Comparison of ENCODE assay signal across 25 cellular contexts in genomic region chr5:180600554-180601041, GRCh38. TPM values are rescaled to one million over a fixed set of nuclear protein-coding genes. Genes with fewer than 3 reads are reported as not detected.
DNase-seq lines count a peak whose midpoint lies in the region; ATAC-seq, FAIRE-seq and TF ChIP-seq lines count a peak whose summit lies in the region.
"Had no signal": no experiment of that assay in that cellular context is flagged by ENCODE, and none has a peak within 500 bp of the region (broad histone marks: within the 10 kb centered on the region; RNA-seq: fewer than 3 reads in every experiment).

No MANE protein-coding gene starts in this region.

- no peak overlapping the region for H2BK12ac ChIP-seq in H1 (ENCODE audit: low read depth, low read length)

- POLR2A ChIA-PET in GM10248 (lab: Yijun Ruan, JAX) (no interaction called here), H1 (lab: Charles Lee; ENCODE audit: partially characterized antibody) (no interaction called here)

- no peak overlapping the region for H2AFZ ChIP-seq in H1 (ENCODE audit: low read length)

- no peak overlapping the region for H2AK5ac ChIP-seq in H1 (ENCODE audit: low read depth, low read length)

- no peak for TF ChIP-seq POLR2A in H1 (IDR thresholded peaks at IDR 0.05; ENCODE audit: control extremely low read depth in 1 of 2, low read depth in 2 of 2, low read length in 2 of 2)

- no peak overlapping the region for H2BK20ac ChIP-seq in H1 (ENCODE audit: low read length)

- TF ChIP-seq CTCF in GM10248 (IDR thresholded peaks at IDR 0.05; ENCODE audit: control extremely low read depth, extremely low read depth, low read depth, missing control alignments) (no peak), H1 (IDR thresholded peaks at IDR 0.05; ENCODE audit: control extremely low read depth in 1 of 3, insufficient read depth in 1 of 3, low read depth in 1 of 3, low read length in 3 of 3) (no peak), omental fat pad (IDR thresholded peaks at IDR 0.05) (no peak)

- no peak overlapping the region for H3K56ac ChIP-seq in H1 (replicated peaks; ENCODE audit: insufficient read length, low read depth, low read length)

- H4K91ac ChIP-seq in H1 (replicated peaks; ENCODE audit: insufficient read length, low read length) = no peak overlapping the region

- no peaks in the 10 kb centered on the region for H4K20me1 ChIP-seq in H1 (replicated peaks in 1 of 2; ENCODE audit: control insufficient read depth in 1 of 2, insufficient read depth in 2 of 2, low read length in 2 of 2)

- no peak overlapping the region for H2BK120ac ChIP-seq in H1 (replicated peaks; ENCODE audit: low read depth, low read length)

- no peak for TF ChIP-seq EP300 in H1 (IDR thresholded peaks at IDR 0.05; ENCODE audit: borderline replicate concordance in 1 of 2, low read depth in 2 of 2, low read length in 2 of 2)

- H4K8ac ChIP-seq in H1 (ENCODE audit: extremely low read depth, insufficient read depth, low read length) = 0 out of 2 replicates have a peak overlapping the region, but pooled peaks have one; percentile 36

- H3K27me3 ChIP-seq in H1 (replicated peaks in 1 of 4; ENCODE audit: control insufficient read depth in 3 of 4, extremely low read depth in 1 of 4, insufficient read depth in 3 of 4, low read length in 3 of 4) (peaks cover 0 to 1% (median 0%) of the 10 kb centered on the region in 4 experiments; a peak in 1 of 7 replicates), HAP-1 (ENCODE audit: low read depth) (no peaks in the 10 kb centered on the region)
- H3K27me3 ChIP-seq: SJCRH30 had no signal

- no peak overlapping the region for H3K9ac ChIP-seq in H1 (replicated peaks in 1 of 4; ENCODE audit: extremely low read depth in 1 of 4, low read depth in 3 of 4, low read length in 3 of 4)

- H3K79me2 ChIP-seq in H1 (ENCODE audit: control insufficient read depth in 1 of 2, insufficient read depth in 2 of 2, low read length in 2 of 2) = no peaks in the 10 kb centered on the region

- no peak for TF ChIP-seq RAD21 in H1 (IDR thresholded peaks at IDR 0.05 in 1 of 2, conservative IDR thresholded peaks at IDR 0.05 in 1 of 2; ENCODE audit: low read depth in 2 of 2, low read length in 2 of 2)

- H2BK15ac ChIP-seq in H1 (ENCODE audit: low read length) = no peak overlapping the region

- H4K5ac ChIP-seq in H1 (ENCODE audit: insufficient read length, low read depth, low read length) = no peak overlapping the region

- H3K18ac ChIP-seq in H1 (ENCODE audit: extremely low read depth, low read length) = no peak overlapping the region

- 89% methylated on average over 12 of the region's 12 CpGs; no CpG with 5 or more reads in 1 of the 2 experiments for WGBS in H1 (ENCODE audit: extremely low coverage in 1 of 2, insufficient coverage in 1 of 2, insufficient read length in 1 of 2, insufficient replicate concordance in 2 of 2, low coverage in 1 of 2, low lambda C conversion rate in 2 of 2, missing lambda C conversion rate in 1 of 2), 2 experiments

- H3K4me3 ChIP-seq in H1 (ENCODE audit: extremely low read depth in 1 of 4, insufficient read depth in 2 of 4, low read depth in 3 of 4, low read length in 4 of 4) = no peak overlapping the region
- no peak overlapping the region for H3K4me3 ChIP-seq in HAP-1
- H3K4me3 ChIP-seq: SJCRH30 had no signal

- H3K23ac ChIP-seq in H1 (ENCODE audit: insufficient read length) = no peak overlapping the region

- CTCF ChIA-PET in GM10248 (lab: Yijun Ruan, JAX) = no interaction called here
- CTCF ChIA-PET in H1 (lab: Charles Lee; ENCODE audit: partially characterized antibody) = interaction anchor here (2.0 kb wide), 1 partner anchor 11 kb away, joined by 6 read pairs; no protein-coding TSS in a partner anchor

- DNase-seq in AG08396 (ENCODE audit: low spot score) = peak; percentile 5
- peak; percentile 13 for DNase-seq in GM10248 (ENCODE audit: extremely low spot score)
- no peak for DNase-seq in H1 (ENCODE audit: low read depth in 1 of 2, low spot score in 2 of 2)
- peak; percentile 7 for DNase-seq in omental fat pad (ENCODE audit: low spot score)
- DNase-seq in HAP-1 (ENCODE audit: low spot score in 2 of 2) = no peak
- DNase-seq in SHP77 (lab: John Stamatoyannopoulos, UW) = no peak
- no peak for DNase-seq in SIG-M5 treated with dmso at 0.1 percent for 504 hours (lab: John Stamatoyannopoulos, UW; ENCODE audit: unreplicated experiment)
- no peak for DNase-seq in SW 1271 (lab: John Stamatoyannopoulos, UW)
- DNase-seq: activated CD4-positive, alpha-beta memory T cell treated with anti-CD3 and anti-CD28 coated beads for 36 hours; activated naive CD4-positive, alpha-beta T cell treated with Interleukin-2 at 50 U/mL for 16 hours; hypothalamus; NCI-H1436 treated with DMSO at 0.1 percent for 48 hours; NCI-H2171 treated with DMSO at 0.1 percent for 48 hours; NCI-H69; nephron progenitor cell; SJCRH30 had no signal

- no peak overlapping the region for H3K14ac ChIP-seq in H1 (ENCODE audit: insufficient read length)

- no peaks in the 10 kb centered on the region for H3K23me2 ChIP-seq in H1 (ENCODE audit: low read depth, low read length)

- in situ Hi-C loops in HAP-1 (cut with MboI; ENCODE audit: low sequenced_read_pairs) = no loop called here

- H3K27ac ChIP-seq in H1 (ENCODE audit: low read depth, low read length) = no peak overlapping the region
- H3K27ac ChIP-seq: SJCRH30 had no signal

- no peaks in the 10 kb centered on the region for H3K9me3 ChIP-seq in H1 (ENCODE audit: insufficient read depth in 2 of 2, low read depth in 1 of 2, low read length in 1 of 2)
- no peaks in the 10 kb centered on the region for H3K9me3 ChIP-seq in HAP-1
- H3K9me3 ChIP-seq: SJCRH30 had no signal

- H3K4me1 ChIP-seq in H1 (replicated peaks in 1 of 4; ENCODE audit: control insufficient read depth in 3 of 4, insufficient read depth in 4 of 4, low read length in 3 of 4) (no peaks in the 10 kb centered on the region; a peak in 1 of 7 replicates), HAP-1 (no peaks in the 10 kb centered on the region)
- H3K4me1 ChIP-seq: SJCRH30 had no signal

- ATAC-seq in omental fat pad (ENCODE audit: low FRiP score) = no peak

- FAIRE-seq in H1 (lab: Jason Lieb, UNC) = no peak
- FAIRE-seq: colon, endothelial cell of umbilical vein had no signal

- H3K4me2 ChIP-seq in H1 (ENCODE audit: insufficient read depth in 1 of 2, low read depth in 2 of 2, low read length in 2 of 2) = no peak overlapping the region

- H2BK5ac ChIP-seq in H1 (ENCODE audit: low read depth, low read length) = no peak overlapping the region

- no peak overlapping the region for H3K4ac ChIP-seq in H1 (replicated peaks; ENCODE audit: insufficient read length, low read depth, low read length)

- H3K79me1 ChIP-seq in H1 (ENCODE audit: low read depth, low read length) = no peaks in the 10 kb centered on the region

- H3K36me3 ChIP-seq in H1 (ENCODE audit: control insufficient read depth in 2 of 4, insufficient read depth in 4 of 4, low read length in 3 of 4) = no peaks in the 10 kb centered on the region
- H3K36me3 ChIP-seq in HAP-1 (replicated peaks) = no peaks in the 10 kb centered on the region
- H3K36me3 ChIP-seq: SJCRH30 had no signal

TF ChIP-seq in H1, 55 proteins besides CTCF, POLR2A, EP300 and RAD21 (continues in another document):
- TF ChIP-seq MAFK (IDR thresholded peaks at IDR 0.05; ENCODE audit: low read depth, low read length) (no peak), SAP30 (IDR thresholded peaks at IDR 0.05; ENCODE audit: insufficient read depth, insufficient replicate concordance, low read length) (no peak), TAF1 (IDR thresholded peaks at IDR 0.05; ENCODE audit: low read depth, low read length) (no peak), HDAC6 (IDR thresholded peaks at IDR 0.05; ENCODE audit: low read depth, low read length) (no peak), JUND (IDR thresholded peaks at IDR 0.05; ENCODE audit: low read length) (no peak), KDM4A (IDR thresholded peaks at IDR 0.05; ENCODE audit: low read depth, low read length, severe bottlenecking) (no peak), KDM1A (IDR thresholded peaks at IDR 0.05; ENCODE audit: borderline replicate concordance, low read length) (no peak), TEAD4 (IDR thresholded peaks at IDR 0.05; ENCODE audit: low read depth, low read length) (no peak), KDM5A (IDR thresholded peaks at IDR 0.05; ENCODE audit: low read length) (no peak), NANOG (IDR thresholded peaks at IDR 0.05; ENCODE audit: insufficient read depth, low read depth, low read length, poor library complexity, severe bottlenecking) (no peak), SP2 (IDR thresholded peaks at IDR 0.05; ENCODE audit: low read length) (no peak), SIN3A (conservative IDR thresholded peaks at IDR 0.05 in 1 of 2, IDR thresholded peaks at IDR 0.05 in 1 of 2; ENCODE audit: low read depth in 1 of 2, low read length in 2 of 2) (no peak), BACH1 (IDR thresholded peaks at IDR 0.05; ENCODE audit: low read length) (no peak), ATF3 (IDR thresholded peaks at IDR 0.05; ENCODE audit: insufficient read depth, low read depth, low read length) (no peak)

RNA-seq across cellular contexts. Expression of gene SCGB3A1, which starts 9.3 kb away (rescaled TPM):
- not detected in 2 replicates for total RNA-seq in H1 (2021; fragmentation: NEBNext Ultra II Directional; extraction: Animal tissue kit (Norgen Biotek cat#: 25700))
- 0.20 TPM in 1 of 2 replicates, not detected in the other for polyA plus RNA-seq in H1 (2011; rRNA removed)
- polyA plus RNA-seq in H1 (2011; cell fraction: cytosol; rRNA removed) = not detected
- polyA plus RNA-seq in H1 (2011; cell fraction: nucleus; rRNA removed) = 0.31 TPM
- polyA plus RNA-seq in H1 (2012, experiment 1 of 2) = not detected in 4 replicates
- polyA plus RNA-seq in H1 (2012, experiment 2 of 2) = not detected
- polyA plus RNA-seq in H1 (2013, experiment 1 of 2) = 0.18 TPM
- polyA plus RNA-seq in H1 (2013, experiment 2 of 2) = 0.24 TPM
- not detected in 2 replicates for polyA minus RNA-seq in H1 (2011; rRNA and poly(A)+ RNA removed)
- polyA minus RNA-seq in H1 (2011; cell fraction: cytosol; rRNA and poly(A)+ RNA removed) = not detected
- polyA minus RNA-seq in H1 (2011; cell fraction: nucleus; rRNA and poly(A)+ RNA removed) = not detected
- not detected for total RNA-seq in omental fat pad
- total RNA-seq: activated B cell treated with CpG ODN at 0.5 μM for 24 hours; activated CD4-positive, alpha-beta memory T cell treated with anti-CD3 and anti-CD28 coated beads for 36 hours; Daoy; fibroblast of villous mesenchyme; kidney epithelial cell; OCI-LY7; SJCRH30; subcutaneous adipose tissue; T-helper 2 cell treated with Interferon-gamma antibody and Interleukin-4, amounts not matched to agents 100 ng/mL and 5 ng/mL, for 36 hours had no signal
- polyA plus RNA-seq: endothelial cell of umbilical vein had no signal

RNA-seq across cellular contexts. Expression of gene FLT4, which starts 48.8 kb away (rescaled TPM):
- 7.7 TPM in 2 replicates for total RNA-seq in H1 (2021; fragmentation: NEBNext Ultra II Directional; extraction: Animal tissue kit (Norgen Biotek cat#: 25700))
- polyA plus RNA-seq in H1 (2011; rRNA removed) = 6.5 and 8.5 TPM in 2 replicates
- 8.5 TPM for polyA plus RNA-seq in H1 (2011; cell fraction: cytosol; rRNA removed)
- 32.2 TPM for polyA plus RNA-seq in H1 (2011; cell fraction: nucleus; rRNA removed)
- polyA plus RNA-seq in H1 (2012, experiment 1 of 2) = 6.1 to 9.2 TPM (median 6.8 TPM) in 4 replicates
- 6.1 TPM for polyA plus RNA-seq in H1 (2012, experiment 2 of 2)
- polyA plus RNA-seq in H1 (2013, experiment 1 of 2) = 7.0 TPM
- polyA plus RNA-seq in H1 (2013, experiment 2 of 2) = 7.1 TPM
- polyA minus RNA-seq in H1 (2011; rRNA and poly(A)+ RNA removed) = 7.1 and 11.7 TPM in 2 replicates
- 8.1 TPM for polyA minus RNA-seq in H1 (2011; cell fraction: cytosol; rRNA and poly(A)+ RNA removed)
- 14.3 TPM for polyA minus RNA-seq in H1 (2011; cell fraction: nucleus; rRNA and poly(A)+ RNA removed)
- total RNA-seq in omental fat pad = 10 to 100 TPM in 2 of 4 donors, 1 to 10 TPM in 2; 8.9 to 50.6 (median 15.4) TPM
- total RNA-seq: activated B cell treated with CpG ODN at 0.5 μM for 24 hours, OCI-LY7 had no signal

Comparison
In these comparisons a context has a peak if more than half of its experiments do, and no peak if none do; other contexts are left out.
1. DNase-seq: peak in AG08396 (single experiment), GM10248 (single experiment) and omental fat pad (single experiment); none in H1 (0 of 2), HAP-1 (0 of 2), SHP77 (0 of 2), SIG-M5 treated with dmso at 0.1 percent for 504 hours (single experiment) and SW 1271 (0 of 2).